ENCODE assay signal across 19 cellular contexts in genomic region chr1:227791425-227792090, GRCh38. TPM values are rescaled to one million over a fixed set of nuclear protein-coding genes. Genes with fewer than 3 reads are reported as not detected.
DNase-seq lines count a peak whose midpoint lies in the region; ATAC-seq, FAIRE-seq and TF ChIP-seq lines count a peak whose summit lies in the region.
"Had no signal": no experiment of that assay in that cellular context is flagged by ENCODE, and none has a peak within 500 bp of the region (broad histone marks: within the 10 kb centered on the region; RNA-seq: fewer than 3 reads in every experiment).

No MANE protein-coding gene starts in this region.

- H3K36me3 ChIP-seq in K562 (ENCODE audit: control insufficient read depth, insufficient read depth, low read length) (no peaks in the 10 kb centered on the region), liver (ENCODE audit: control insufficient read depth in 4 of 4, insufficient read depth in 3 of 4, low read depth in 1 of 4, low read length in 3 of 4) (no peaks in the 10 kb centered on the region), brain microvascular endothelial cell (replicated peaks) (no peaks in the 10 kb centered on the region)
- H3K36me3 ChIP-seq: Peyer's patch had no signal

- in situ Hi-C loops in K562 (cut with MboI) = no loop called here
- in situ Hi-C loops in brain microvascular endothelial cell (cut with HindIII; ENCODE audit: low pct_ligation_motif_present, low sequenced_read_pairs) = no loop called here

- TF ChIP-seq RAD21 in K562 (CRISPR knock-in tag; conservative IDR thresholded peaks at IDR 0.05 in 1 of 2, IDR thresholded peaks at IDR 0.05 in 1 of 2) = no peak
- no peak for TF ChIP-seq RAD21 in liver (IDR thresholded peaks at IDR 0.05)

- H3K27ac Mint-ChIP-seq in activated CD8-positive, alpha-beta T cell treated with anti-CD3 and anti-CD28 coated beads, Interleukin-2, amount 10 ng/mL, durations not matched to agents 7 days and 5 days = no peak overlapping the region
- H3K27ac Mint-ChIP-seq in activated CD8-positive, alpha-beta T cell treated with anti-CD3 and anti-CD28 coated beads for 36 hours = no peak overlapping the region

- intact Hi-C loops in activated CD8-positive, alpha-beta T cell treated with anti-CD3 and anti-CD28 coated beads for 36 hours (cut with micrococcal nuclease) = no loop called here
- intact Hi-C loops in K562 (cut with micrococcal nuclease) = no loop called here

- CTCF ChIA-PET in activated CD8-positive, alpha-beta T cell treated with anti-CD3 and anti-CD28 coated beads, Interleukin-2, amount 10 ng/mL, durations not matched to agents 7 days and 5 days (lab: Charles Lee) = interaction anchor here (0.6 kb wide), 1 partner anchor 208 kb away, joined by 4 read pairs; no protein-coding TSS in a partner anchor
- CTCF ChIA-PET in activated CD8-positive, alpha-beta T cell treated with anti-CD3 and anti-CD28 coated beads for 36 hours (lab: Charles Lee) = interaction anchor here (1.4 to 1.8 kb wide), 2 partner anchors 15 to 28 kb away, joined by 3 to 4 read pairs; no protein-coding TSS in a partner anchor
- CTCF ChIA-PET in K562 (lab: Yijun Ruan, JAX; ENCODE audit: low intra/inter-chr PET ratio) = no interaction called here

- no peak overlapping the region for H3K27ac ChIP-seq in K562 (ENCODE audit: extremely low read depth, low read depth, low read length)
- no peak overlapping the region for H3K27ac ChIP-seq in liver (ENCODE audit: low read depth in 1 of 2, low read length in 2 of 2)
- H3K27ac ChIP-seq in brain microvascular endothelial cell = no peak overlapping the region
- H3K27ac ChIP-seq: Peyer's patch had no signal

- POLR2A ChIA-PET in activated CD8-positive, alpha-beta T cell treated with anti-CD3 and anti-CD28 coated beads, Interleukin-2, amount 10 ng/mL, durations not matched to agents 7 days and 5 days (lab: Charles Lee) = no interaction called here
- POLR2A ChIA-PET in activated CD8-positive, alpha-beta T cell treated with anti-CD3 and anti-CD28 coated beads for 36 hours (lab: Charles Lee) = no interaction called here
- POLR2A ChIA-PET in K562 (lab: Yijun Ruan, JAX) = no interaction called here

- peaks cover 4% of the 10 kb centered on the region for H3K27me3 Mint-ChIP-seq in activated CD8-positive, alpha-beta T cell treated with anti-CD3 and anti-CD28 coated beads, Interleukin-2, amount 10 ng/mL, durations not matched to agents 7 days and 5 days (ENCODE audit: low read depth)
- peaks cover 2% of the 10 kb centered on the region for H3K27me3 Mint-ChIP-seq in activated CD8-positive, alpha-beta T cell treated with anti-CD3 and anti-CD28 coated beads for 36 hours

- no peaks in the 10 kb centered on the region for H3K9me3 Mint-ChIP-seq in activated CD8-positive, alpha-beta T cell treated with anti-CD3 and anti-CD28 coated beads, Interleukin-2, amount 10 ng/mL, durations not matched to agents 7 days and 5 days (ENCODE audit: insufficient read depth)
- no peaks in the 10 kb centered on the region for H3K9me3 Mint-ChIP-seq in activated CD8-positive, alpha-beta T cell treated with anti-CD3 and anti-CD28 coated beads for 36 hours

- no peaks in the 10 kb centered on the region for H3K9me1 ChIP-seq in K562 (ENCODE audit: control insufficient read depth, insufficient read depth, low read length)

- H3K79me2 ChIP-seq in K562 (ENCODE audit: control insufficient read depth, insufficient read depth, low read length) = no peaks in the 10 kb centered on the region

- no TSS peak for BruUV-seq in K562 (replicated peaks; lab: Mats Ljungman, UMichigan)

- no peak for TF ChIP-seq CTCF in activated CD8-positive, alpha-beta T cell treated with anti-CD3 and anti-CD28 coated beads for 36 hours (IDR thresholded peaks at IDR 0.05)
- no peak for TF ChIP-seq CTCF in K562 (IDR thresholded peaks at IDR 0.05 in 2 of 3, conservative IDR thresholded peaks at IDR 0.05 in 1 of 3; ENCODE audit: insufficient read depth in 2 of 3, low read depth in 1 of 3, low read length in 3 of 3)
- TF ChIP-seq CTCF in liver (IDR thresholded peaks at IDR 0.05; ENCODE audit: low read depth, low read length, missing input control) = no peak
- no peak for TF ChIP-seq CTCF in brain microvascular endothelial cell (IDR thresholded peaks at IDR 0.05; ENCODE audit: low read depth, low read length, missing control alignments)

- no peak for TF ChIP-seq EP300 in K562 (IDR thresholded peaks at IDR 0.05; ENCODE audit: low read length)

- H3K4me1 Mint-ChIP-seq in activated CD8-positive, alpha-beta T cell treated with anti-CD3 and anti-CD28 coated beads, Interleukin-2, amount 10 ng/mL, durations not matched to agents 7 days and 5 days (ENCODE audit: low read depth) = peaks cover 7% of the 10 kb centered on the region
- peaks cover 12% of the 10 kb centered on the region for H3K4me1 Mint-ChIP-seq in activated CD8-positive, alpha-beta T cell treated with anti-CD3 and anti-CD28 coated beads for 36 hours (ENCODE audit: low read depth)

- no peak overlapping the region for H2AFZ ChIP-seq in K562 (ENCODE audit: low read depth, low read length)

- H3K9ac ChIP-seq in K562 (ENCODE audit: insufficient read depth in 1 of 2, low read depth in 2 of 2, low read length in 2 of 2) (no peak overlapping the region), liver (ENCODE audit: low read depth in 1 of 2, low read length in 2 of 2) (no peak overlapping the region)

- no peak overlapping the region for H3K4me2 ChIP-seq in K562 (ENCODE audit: insufficient read depth, low read length)

- H3K27me3 ChIP-seq in K562 (ENCODE audit: control insufficient read depth in 2 of 2, insufficient read depth in 2 of 2, low read length in 2 of 2) = peaks cover 0 to 11% of the 10 kb centered on the region in 2 experiments; a peak in 2 of 5 replicates
- no peaks in the 10 kb centered on the region for H3K27me3 ChIP-seq in liver (ENCODE audit: control insufficient read depth in 4 of 4, insufficient read depth in 4 of 4, low read length in 3 of 4)
- H3K27me3 ChIP-seq in brain microvascular endothelial cell (replicated peaks) = peaks cover 9% of the 10 kb centered on the region
- H3K27me3 ChIP-seq: Peyer's patch had no signal

- TF ChIP-seq POLR2A in K562 (conservative IDR thresholded peaks at IDR 0.05) = no peak

- no peaks in the 10 kb centered on the region for H3K36me3 Mint-ChIP-seq in activated CD8-positive, alpha-beta T cell treated with anti-CD3 and anti-CD28 coated beads, Interleukin-2, amount 10 ng/mL, durations not matched to agents 7 days and 5 days (ENCODE audit: low read depth)
- H3K36me3 Mint-ChIP-seq in activated CD8-positive, alpha-beta T cell treated with anti-CD3 and anti-CD28 coated beads for 36 hours (ENCODE audit: low read depth) = no peaks in the 10 kb centered on the region

- H3K4me1 ChIP-seq in K562 (replicated peaks in 1 of 2; ENCODE audit: control insufficient read depth in 2 of 2, insufficient read depth in 2 of 2, low read length in 2 of 2) (peaks cover 5 to 55% of the 10 kb centered on the region in 2 experiments; a peak in 3 of 5 replicates), liver (ENCODE audit: control insufficient read depth in 4 of 4, insufficient read depth in 4 of 4, low read length in 3 of 4) (peaks cover 7 to 21% (median 16%) of the 10 kb centered on the region in 4 donors)

- ATAC-seq in activated CD8-positive, alpha-beta T cell treated with anti-CD3 and anti-CD28 coated beads, Interleukin-2, amount 10 ng/mL, durations not matched to agents 7 days and 5 days = no peak
- ATAC-seq in activated CD8-positive, alpha-beta T cell treated with anti-CD3 and anti-CD28 coated beads for 36 hours = no peak
- no peak for ATAC-seq in K562
- ATAC-seq in GM19467 (IDR thresholded peaks at IDR 0.05; ENCODE audit: unreplicated experiment) = no peak
- ATAC-seq: Right ventricle myocardium inferior had no signal

- peak; percentile 15 for FAIRE-seq in K562 (lab: Jason Lieb, UNC)
- FAIRE-seq in frontal cortex (lab: Jason Lieb, UNC) = no peak

- no peak overlapping the region for H3K4me3 Mint-ChIP-seq in activated CD8-positive, alpha-beta T cell treated with anti-CD3 and anti-CD28 coated beads, Interleukin-2, amount 10 ng/mL, durations not matched to agents 7 days and 5 days
- H3K4me3 Mint-ChIP-seq in activated CD8-positive, alpha-beta T cell treated with anti-CD3 and anti-CD28 coated beads for 36 hours = no peak overlapping the region

- 31% methylated on average over 6 of the region's 6 CpGs for WGBS in K562 (ENCODE audit: insufficient coverage, low coverage, missing lambda C conversion rate)
- WGBS in liver = 89% methylated on average over 6 of the region's 6 CpGs

- H3K9me3 ChIP-seq in K562 (replicated peaks; ENCODE audit: control insufficient read depth, insufficient read depth, low read depth, low read length) (no peaks in the 10 kb centered on the region), liver (ENCODE audit: control insufficient read depth in 4 of 4, low read length in 3 of 4) (no peaks in the 10 kb centered on the region)
- H3K9me3 ChIP-seq: Peyer's patch had no signal

- peak; percentile 9 for DNase-seq in activated CD8-positive, alpha-beta T cell treated with anti-CD3 and anti-CD28 coated beads, Interleukin-2, amount 10 ng/mL, durations not matched to agents 7 days and 5 days
- DNase-seq in activated CD8-positive, alpha-beta T cell treated with anti-CD3 and anti-CD28 coated beads for 36 hours = no peak
- no peak for DNase-seq in K562 (ENCODE audit: extremely low read depth in 1 of 4, low spot score in 3 of 4)
- peak; percentile 10 for DNase-seq in stimulated activated CD8-positive, alpha-beta memory T cell treated with anti-CD3 and anti-CD28 coated beads, Interleukin-4, amount 100 ng/mL, for 48 hours
- no peak for DNase-seq in frontal cortex (ENCODE audit: low spot score in 2 of 2)
- no peak for DNase-seq in brain microvascular endothelial cell
- DNase-seq: 8988T, DMS79 treated with DMSO at 0.1 percent for 48 hours, GOT3, NCI-H1092, NCI-H2227 treated with DMSO at 0.1 percent for 48 hours, NCI-H524, Peyer's patch had no signal

- H3K4me3 ChIP-seq in K562 = no peak overlapping the region
- H3K4me3 ChIP-seq in liver (ENCODE audit: low read depth in 1 of 3, low read length in 3 of 3) = no peak overlapping the region
- H3K4me3 ChIP-seq in brain microvascular endothelial cell (ENCODE audit: low read depth, low read length) = no peak overlapping the region
- H3K4me3 ChIP-seq: Peyer's patch had no signal

- peaks cover 4% of the 10 kb centered on the region for H4K20me1 ChIP-seq in K562 (replicated peaks; ENCODE audit: control insufficient read depth, insufficient read depth, low read length)

RNA-seq across cellular contexts. Expression of gene PRSS38, which starts 23.9 kb away (rescaled TPM):
- total RNA-seq in activated CD8-positive, alpha-beta T cell treated with anti-CD3 and anti-CD28 coated beads, Interleukin-2, amount 10 ng/mL, durations not matched to agents 7 days and 5 days = not detected
- total RNA-seq in activated CD8-positive, alpha-beta T cell treated with anti-CD3 and anti-CD28 coated beads for 36 hours = not detected
- total RNA-seq in K562 (2011; cell fraction: chromatin; rRNA removed; ENCODE audit: low replicate concordance) = 0.23 TPM in 1 of 2 replicates, not detected in the other
- total RNA-seq in K562 (2011; cell fraction: nucleolus; rRNA removed) = 0.33 TPM in 1 of 2 replicates, not detected in the other
- total RNA-seq in K562 (2011; cell fraction: nucleoplasm; rRNA removed) = 0.44 TPM in 1 of 2 replicates, not detected in the other
- total RNA-seq in K562 (2014; rRNA removed) (not detected in 2 replicates), K562 (2014; rRNA removed; fragmentation: Illumina TruSeq; extraction: Trizol) (not detected in 2 replicates), K562 (2015; rRNA removed; fragmentation: Illumina TruSeq; extraction: Trizol) (0.14 TPM in 1 of 2 replicates, not detected in the other), K562 (2021) (not detected in 2 replicates), liver (not detected), frontal cortex (not detected)
- polyA plus RNA-seq in K562 (2011; rRNA removed) (0.15 TPM in 1 of 2 replicates, not detected in the other), K562 (2014; fragmentation: Illumina TruSeq; extraction: Trizol) (0.09 TPM in 1 of 2 replicates, not detected in the other), K562 (2014; fragmentation: Nextera tagmentation; extraction: Ambion mirVana) (not detected), K562 (2014; rRNA removed) (not detected in 2 replicates), liver (not detected)
- polyA plus RNA-seq in K562 (2011; cell fraction: cytosol; rRNA removed) = 0.10 and 0.25 TPM in 2 replicates
- polyA plus RNA-seq in K562 (2011; cell fraction: nucleus; rRNA removed) = 0.13 and 0.17 TPM in 2 replicates
- 0.05 and 0.72 TPM in 2 replicates for polyA plus RNA-seq in K562 (2012)
- polyA minus RNA-seq in K562 (2011; rRNA and poly(A)+ RNA removed) = 0.21 TPM in 1 of 2 replicates, not detected in the other
- not detected in 2 replicates for polyA minus RNA-seq in K562 (2011; cell fraction: cytosol; rRNA and poly(A)+ RNA removed)
- polyA minus RNA-seq in K562 (2011; cell fraction: nucleus; rRNA and poly(A)+ RNA removed) = not detected in 2 replicates
- total RNA-seq: G401, MCF 10A, Peyer's patch, Right ventricle myocardium inferior had no signal
- polyA plus RNA-seq: BJ had no signal

RNA-seq across cellular contexts. Expression of gene SNAP47, which starts 56.3 kb away (rescaled TPM):
- total RNA-seq in activated CD8-positive, alpha-beta T cell treated with anti-CD3 and anti-CD28 coated beads, Interleukin-2, amount 10 ng/mL, durations not matched to agents 7 days and 5 days = 10 to 100 TPM; 20.7 to 25.3 TPM
- 10 to 100 TPM; 25.3 to 25.5 TPM for total RNA-seq in activated CD8-positive, alpha-beta T cell treated with anti-CD3 and anti-CD28 coated beads for 36 hours
- total RNA-seq in K562 (2011; cell fraction: chromatin; rRNA removed; ENCODE audit: low replicate concordance) = 76.1 and 128 TPM in 2 replicates
- total RNA-seq in K562 (2011; cell fraction: nucleolus; rRNA removed) = 57.5 and 65.0 TPM in 2 replicates
- total RNA-seq in K562 (2011; cell fraction: nucleoplasm; rRNA removed) = 47.6 and 53.5 TPM in 2 replicates
- total RNA-seq in K562 (2014; rRNA removed) = 40.9 and 49.6 TPM in 2 replicates
- total RNA-seq in K562 (2014; rRNA removed; fragmentation: Illumina TruSeq; extraction: Trizol) = 30.7 and 32.7 TPM in 2 replicates
- total RNA-seq in K562 (2015; rRNA removed; fragmentation: Illumina TruSeq; extraction: Trizol) = 32.5 and 33.2 TPM in 2 replicates
- total RNA-seq in K562 (2021) = 37.3 and 41.3 TPM in 2 replicates
- polyA plus RNA-seq in K562 (2011; rRNA removed) = 32.1 and 36.8 TPM in 2 replicates
- polyA plus RNA-seq in K562 (2011; cell fraction: cytosol; rRNA removed) = 38.5 and 42.9 TPM in 2 replicates
- polyA plus RNA-seq in K562 (2011; cell fraction: nucleus; rRNA removed) = 32.8 and 52.6 TPM in 2 replicates
- 28.7 and 32.4 TPM in 2 replicates for polyA plus RNA-seq in K562 (2012)
- polyA plus RNA-seq in K562 (2014; fragmentation: Illumina TruSeq; extraction: Trizol) = 32.6 and 36.8 TPM in 2 replicates
- 1 to 10 TPM; 2.5 to 4.4 TPM for polyA plus RNA-seq in K562 (2014; fragmentation: Nextera tagmentation; extraction: Ambion mirVana)
- polyA plus RNA-seq in K562 (2014; rRNA removed) = 24.9 and 33.0 TPM in 2 replicates
- 33.3 and 35.8 TPM in 2 replicates for polyA minus RNA-seq in K562 (2011; rRNA and poly(A)+ RNA removed)
- 21.2 TPM in 2 replicates for polyA minus RNA-seq in K562 (2011; cell fraction: cytosol; rRNA and poly(A)+ RNA removed)
- polyA minus RNA-seq in K562 (2011; cell fraction: nucleus; rRNA and poly(A)+ RNA removed) = 38.6 and 53.3 TPM in 2 replicates
- total RNA-seq in liver = 10 to 100 TPM; 16.8 to 23.3 TPM
- 10 to 100 TPM; 15.3 to 15.7 TPM for polyA plus RNA-seq in liver
- 70.5 TPM for total RNA-seq in frontal cortex

RNA-seq across cellular contexts. Expression of gene JMJD4, which starts 56.5 kb away (rescaled TPM):
- total RNA-seq in activated CD8-positive, alpha-beta T cell treated with anti-CD3 and anti-CD28 coated beads, Interleukin-2, amount 10 ng/mL, durations not matched to agents 7 days and 5 days = 10 to 100 TPM; 16.8 to 17.3 TPM
- total RNA-seq in activated CD8-positive, alpha-beta T cell treated with anti-CD3 and anti-CD28 coated beads for 36 hours = 10 to 100 TPM; 16.2 to 17.3 TPM
- 49.8 and 198 TPM in 2 replicates for total RNA-seq in K562 (2011; cell fraction: chromatin; rRNA removed; ENCODE audit: low replicate concordance)
- 191 and 200 TPM in 2 replicates for total RNA-seq in K562 (2011; cell fraction: nucleolus; rRNA removed)
- 67.6 and 91.5 TPM in 2 replicates for total RNA-seq in K562 (2011; cell fraction: nucleoplasm; rRNA removed)
- total RNA-seq in K562 (2014; rRNA removed) (39.6 and 52.8 TPM in 2 replicates), K562 (2014; rRNA removed; fragmentation: Illumina TruSeq; extraction: Trizol) (19.5 and 20.3 TPM in 2 replicates), K562 (2015; rRNA removed; fragmentation: Illumina TruSeq; extraction: Trizol) (30.3 and 33.9 TPM in 2 replicates), K562 (2021) (41.7 and 42.6 TPM in 2 replicates), liver (10 to 100 TPM; 12.6 to 22.1 TPM), frontal cortex (15.9 TPM)
- polyA plus RNA-seq in K562 (2011; rRNA removed) (23.4 and 29.2 TPM in 2 replicates), K562 (2014; fragmentation: Illumina TruSeq; extraction: Trizol) (22.0 and 26.6 TPM in 2 replicates), K562 (2014; fragmentation: Nextera tagmentation; extraction: Ambion mirVana) (1 to 10 TPM; 1.4 to 3.0 TPM), K562 (2014; rRNA removed) (31.7 and 34.7 TPM in 2 replicates), liver (10 to 100 TPM; 12.4 to 15.5 TPM)
- polyA plus RNA-seq in K562 (2011; cell fraction: cytosol; rRNA removed) = 30.5 and 75.3 TPM in 2 replicates
- 80.7 and 138 TPM in 2 replicates for polyA plus RNA-seq in K562 (2011; cell fraction: nucleus; rRNA removed)
- polyA plus RNA-seq in K562 (2012) = 22.6 and 23.5 TPM in 2 replicates
- 26.8 and 39.5 TPM in 2 replicates for polyA minus RNA-seq in K562 (2011; rRNA and poly(A)+ RNA removed)
- 16.2 and 28.8 TPM in 2 replicates for polyA minus RNA-seq in K562 (2011; cell fraction: cytosol; rRNA and poly(A)+ RNA removed)
- polyA minus RNA-seq in K562 (2011; cell fraction: nucleus; rRNA and poly(A)+ RNA removed) = 148 and 159 TPM in 2 replicates

Comparison
In these comparisons a context has a peak if more than half of its experiments do, and no peak if none do; other contexts are left out.
1. DNase-seq: peak in activated CD8-positive, alpha-beta T cell treated with anti-CD3 and anti-CD28 coated beads, Interleukin-2, amount 10 ng/mL, durations not matched to agents 7 days and 5 days (single experiment) and stimulated activated CD8-positive, alpha-beta memory T cell treated with anti-CD3 and anti-CD28 coated beads, Interleukin-4, amount 100 ng/mL, for 48 hours (single experiment); none in activated CD8-positive, alpha-beta T cell treated with anti-CD3 and anti-CD28 coated beads for 36 hours (single experiment), K562 (0 of 4), frontal cortex (0 of 2) and brain microvascular endothelial cell (single experiment).